8 cellular contexts compared by ENCODE assay signal in the genomic region with DNA sequence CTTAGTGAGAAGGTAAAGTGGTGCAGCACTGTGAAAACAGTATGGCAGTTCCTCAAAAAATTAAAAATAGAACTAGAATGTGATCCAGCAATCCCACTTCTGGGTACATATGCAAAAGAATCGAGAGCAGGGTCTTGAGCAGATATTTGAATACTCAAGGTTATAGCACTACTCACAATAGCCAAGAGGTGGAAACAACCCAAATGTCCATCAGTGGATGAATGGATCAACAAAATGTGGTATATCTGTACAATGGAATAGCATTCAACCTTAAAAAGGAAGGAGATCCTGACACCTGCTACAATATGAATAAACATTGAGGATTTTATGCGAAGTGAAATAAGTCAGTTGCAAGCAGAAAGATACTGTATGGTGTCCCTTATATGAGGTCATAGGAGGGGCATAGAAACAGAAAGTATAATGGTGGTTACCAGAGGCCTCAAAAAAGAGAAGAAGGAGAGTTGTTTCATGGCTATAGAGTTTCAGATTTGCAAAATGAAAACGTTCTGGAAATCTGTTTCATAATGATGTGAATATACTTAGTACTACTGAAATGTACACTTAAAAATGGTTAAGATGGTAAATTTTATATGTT.
DNase-seq lines count a peak whose midpoint lies in the region; ATAC-seq and TF ChIP-seq lines count a peak whose summit lies in the region.

No MANE protein-coding gene starts in this region.

- intact Hi-C loops in activated CD4-positive, alpha-beta memory T cell treated with anti-CD3 and anti-CD28 coated beads for 36 hours (cut with micrococcal nuclease), result no loop called here

- peaks cover 0 to 2% of the 10 kb centered on the region in 2 donors for H3K9me3 Mint-ChIP-seq in activated T-cell treated with anti-CD3 and anti-CD28 coated beads, Interleukin-2, amount 50 U/mL, for 72 hours
- no peaks in the 10 kb centered on the region for H3K9me3 Mint-ChIP-seq in activated CD4-positive, alpha-beta memory T cell treated with anti-CD3 and anti-CD28 coated beads for 36 hours

- CTCF ChIA-PET in activated CD4-positive, alpha-beta memory T cell treated with anti-CD3 and anti-CD28 coated beads for 36 hours (lab: Charles Lee), result no interaction called here

- in situ Hi-C loops in ACHN (cut with HindIII; ENCODE audit: low pct_ligation_motif_present, low pct_unique_long_range_greater_than_20kb, low sequenced_read_pairs), result no loop called here

- H3K36me3 Mint-ChIP-seq in activated T-cell treated with anti-CD3 and anti-CD28 coated beads, Interleukin-2, amount 50 U/mL, for 72 hours (ENCODE audit: insufficient read depth in 2 of 2), result no peaks in the 10 kb centered on the region
- no peaks in the 10 kb centered on the region for H3K36me3 Mint-ChIP-seq in activated CD4-positive, alpha-beta memory T cell treated with anti-CD3 and anti-CD28 coated beads for 36 hours

- POLR2A ChIA-PET in activated CD4-positive, alpha-beta memory T cell treated with anti-CD3 and anti-CD28 coated beads for 36 hours (lab: Charles Lee), result no interaction called here

- H3K27ac Mint-ChIP-seq in activated T-cell treated with anti-CD3 and anti-CD28 coated beads, Interleukin-2, amount 50 U/mL, for 72 hours, result no peak overlapping the region
- no peak overlapping the region for H3K27ac Mint-ChIP-seq in activated CD4-positive, alpha-beta memory T cell treated with anti-CD3 and anti-CD28 coated beads for 36 hours

- ATAC-seq in activated T-cell treated with anti-CD3 and anti-CD28 coated beads, Interleukin-2, amount 50 U/mL, for 72 hours (replicated peaks in 1 of 2), result peak; percentile 85 to 88
- peak; percentile 98 for ATAC-seq in HG02840 (IDR thresholded peaks at IDR 0.05; ENCODE audit: low FRiP score, unreplicated experiment)
- ATAC-seq in stimulated activated naive CD8-positive, alpha-beta T cell treated with anti-CD3 and anti-CD28 coated beads, Interleukin-15, Interleukin-2, amounts not matched to agents 100 U/mL and 50 U/mL, for 24 hours, result peak; percentile 75

- H3K4me3 ChIP-seq in NB4 (ENCODE audit: low read depth, low read length), result no peak overlapping the region

- DNase-seq in activated T-cell treated with anti-CD3 and anti-CD28 coated beads, Interleukin-2, amount 50 U/mL, for 72 hours, result no peak
- no peak for DNase-seq in activated T-cell treated with anti-CD3 and anti-CD28 coated beads, Interleukin-2, amount 50 U/mL, for 1 hour
- DNase-seq in NB4 (ENCODE audit: low read depth), result peak; percentile 19
- DNase-seq in stimulated activated naive CD8-positive, alpha-beta T cell treated with anti-CD3 and anti-CD28 coated beads, Interleukin-15, Interleukin-2, amounts not matched to agents 100 U/mL and 50 U/mL, for 24 hours, result no peak
- DNase-seq in activated CD4-positive, alpha-beta memory T cell treated with anti-CD3 and anti-CD28 coated beads for 36 hours, result no peak
- no peak for DNase-seq in erythroblast (lab: John Stamatoyannopoulos, UW)
- no peak for DNase-seq in ACHN

- peak overlapping the region in 1 of 2 donors; percentile 2 for H3K4me3 Mint-ChIP-seq in activated T-cell treated with anti-CD3 and anti-CD28 coated beads, Interleukin-2, amount 50 U/mL, for 72 hours
- no peak overlapping the region for H3K4me3 Mint-ChIP-seq in activated CD4-positive, alpha-beta memory T cell treated with anti-CD3 and anti-CD28 coated beads for 36 hours

- TF ChIP-seq CTCF in NB4 (IDR thresholded peaks at IDR 0.05; ENCODE audit: low read depth, low read length), result no peak

- TF ChIP-seq POLR2A in NB4 (IDR thresholded peaks at IDR 0.05; ENCODE audit: extremely low read depth, insufficient read length), result no peak
- no peak for TF ChIP-seq POLR2A in erythroblast (IDR thresholded peaks at IDR 0.05; ENCODE audit: low read length)

- H3K4me1 Mint-ChIP-seq in activated T-cell treated with anti-CD3 and anti-CD28 coated beads, Interleukin-2, amount 50 U/mL, for 72 hours (ENCODE audit: low read depth), result peaks cover 20% of the 10 kb centered on the region
- peaks cover 8% of the 10 kb centered on the region for H3K4me1 Mint-ChIP-seq in activated CD4-positive, alpha-beta memory T cell treated with anti-CD3 and anti-CD28 coated beads for 36 hours (ENCODE audit: low read depth)

- H3K27me3 Mint-ChIP-seq in activated T-cell treated with anti-CD3 and anti-CD28 coated beads, Interleukin-2, amount 50 U/mL, for 72 hours (ENCODE audit: low read depth), result peaks cover 59% of the 10 kb centered on the region
- peaks cover 37% of the 10 kb centered on the region for H3K27me3 Mint-ChIP-seq in activated CD4-positive, alpha-beta memory T cell treated with anti-CD3 and anti-CD28 coated beads for 36 hours
